30 cellular contexts compared by ENCODE assay signal in the genomic region with DNA sequence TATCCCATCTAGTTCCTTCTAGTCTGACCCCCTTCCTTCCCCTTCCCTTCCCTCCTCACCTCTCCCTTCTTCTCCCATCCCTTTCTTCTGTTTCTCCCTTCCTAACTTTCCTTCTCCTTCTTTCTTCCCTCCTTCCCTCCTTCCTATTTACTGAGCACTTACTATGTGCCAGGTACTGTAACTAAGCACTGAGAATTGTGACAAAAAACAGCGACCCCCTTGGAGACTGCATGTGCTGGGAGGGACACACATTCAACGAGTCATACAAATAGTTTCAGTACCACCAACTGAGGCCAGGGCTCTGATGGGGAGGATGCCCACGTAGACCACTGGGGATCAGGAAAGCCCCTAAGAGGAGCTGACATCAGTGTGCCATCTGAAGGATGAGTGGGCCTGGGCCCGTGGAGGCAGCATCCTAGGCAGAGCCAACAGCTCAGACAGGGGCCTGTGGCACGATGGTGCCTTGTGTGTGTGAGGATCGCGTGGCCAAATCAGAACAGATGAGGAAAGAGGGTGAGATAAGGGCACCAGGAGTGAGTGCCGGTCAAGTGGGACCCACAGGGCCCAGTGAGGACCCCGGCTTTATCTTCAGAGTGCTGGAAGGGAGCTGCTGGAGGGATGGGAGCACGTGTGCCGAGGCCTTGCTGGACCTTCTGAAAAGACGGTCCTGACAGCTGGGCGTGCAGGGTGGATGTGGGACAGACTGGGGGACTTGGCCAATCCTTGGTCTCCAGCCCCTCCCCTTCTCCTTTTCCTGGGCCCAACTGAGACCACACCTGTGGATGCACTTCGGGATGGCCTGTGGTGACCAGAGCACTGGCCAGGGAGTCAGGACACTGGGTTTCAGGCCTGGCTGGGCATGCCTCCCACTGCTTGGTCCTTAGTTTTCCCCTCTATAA. TPM values are rescaled to one million over a fixed set of nuclear protein-coding genes. Genes with fewer than 3 reads are reported as not detected.
DNase-seq lines count a peak whose midpoint lies in the region; ATAC-seq and TF ChIP-seq lines count a peak whose summit lies in the region.
"Had no signal": no experiment of that assay in that cellular context is flagged by ENCODE, and none has a peak within 500 bp of the region (broad histone marks: within the 10 kb centered on the region; RNA-seq: fewer than 3 reads in every experiment).

No MANE protein-coding gene starts in this region.

- H3K14ac ChIP-seq in H9 (ENCODE audit: insufficient read depth, low read length), result no peak overlapping the region

- H3K4me3 Mint-ChIP-seq in activated CD4-positive, alpha-beta T cell treated with anti-CD3 and anti-CD28 coated beads for 36 hours, result no peak overlapping the region
- H3K4me3 Mint-ChIP-seq in activated CD4-positive, alpha-beta T cell treated with anti-CD3 and anti-CD28 coated beads, Interleukin-2, amount 10 ng/mL, durations not matched to agents 7 days and 5 days, result no peak overlapping the region
- H3K4me3 Mint-ChIP-seq in H9 (no peak overlapping the region), chondrocyte (ENCODE audit: unreplicated experiment) (no peak overlapping the region)
- H3K4me3 Mint-ChIP-seq: activated B cell treated with CpG ODN at 0.5 μM for 24 hours; activated naive CD8-positive, alpha-beta T cell treated with anti-CD3 and anti-CD28 coated beads, Interleukin-2, amount 10 ng/mL, durations not matched to agents 7 days and 5 days had no signal

- H3K36me3 Mint-ChIP-seq in activated CD4-positive, alpha-beta T cell treated with anti-CD3 and anti-CD28 coated beads for 36 hours (ENCODE audit: low read depth), result no peaks in the 10 kb centered on the region
- H3K36me3 Mint-ChIP-seq in activated CD4-positive, alpha-beta T cell treated with anti-CD3 and anti-CD28 coated beads, Interleukin-2, amount 10 ng/mL, durations not matched to agents 7 days and 5 days (ENCODE audit: low read depth), result no peaks in the 10 kb centered on the region
- H3K36me3 Mint-ChIP-seq in H9 (ENCODE audit: insufficient read depth in 1 of 3, low read depth in 3 of 3) (no peaks in the 10 kb centered on the region), chondrocyte (ENCODE audit: low read depth) (peaks cover 1% of the 10 kb centered on the region)
- H3K36me3 Mint-ChIP-seq: activated naive CD8-positive, alpha-beta T cell treated with anti-CD3 and anti-CD28 coated beads, Interleukin-2, amount 10 ng/mL, durations not matched to agents 7 days and 5 days had no signal

- no peaks in the 10 kb centered on the region for H3K27me3 Mint-ChIP-seq in activated CD4-positive, alpha-beta T cell treated with anti-CD3 and anti-CD28 coated beads for 36 hours
- no peaks in the 10 kb centered on the region for H3K27me3 Mint-ChIP-seq in activated CD4-positive, alpha-beta T cell treated with anti-CD3 and anti-CD28 coated beads, Interleukin-2, amount 10 ng/mL, durations not matched to agents 7 days and 5 days
- H3K27me3 Mint-ChIP-seq in H9 (ENCODE audit: low read depth) (no peaks in the 10 kb centered on the region), chondrocyte (ENCODE audit: low read depth) (no peaks in the 10 kb centered on the region)
- H3K27me3 Mint-ChIP-seq: activated naive CD8-positive, alpha-beta T cell treated with anti-CD3 and anti-CD28 coated beads, Interleukin-2, amount 10 ng/mL, durations not matched to agents 7 days and 5 days had no signal

- H2BK15ac ChIP-seq in H9 (ENCODE audit: low read depth, low read length), result no peak overlapping the region

- no peaks in the 10 kb centered on the region for H3K9me3 Mint-ChIP-seq in activated CD4-positive, alpha-beta T cell treated with anti-CD3 and anti-CD28 coated beads for 36 hours (ENCODE audit: low read depth)
- no peaks in the 10 kb centered on the region for H3K9me3 Mint-ChIP-seq in activated CD4-positive, alpha-beta T cell treated with anti-CD3 and anti-CD28 coated beads, Interleukin-2, amount 10 ng/mL, durations not matched to agents 7 days and 5 days
- H3K9me3 Mint-ChIP-seq in H9 (no peaks in the 10 kb centered on the region), chondrocyte (ENCODE audit: low read depth) (no peaks in the 10 kb centered on the region)
- H3K9me3 Mint-ChIP-seq: activated B cell treated with CpG ODN at 0.5 μM for 24 hours; activated naive CD8-positive, alpha-beta T cell treated with anti-CD3 and anti-CD28 coated beads, Interleukin-2, amount 10 ng/mL, durations not matched to agents 7 days and 5 days had no signal

- no peak overlapping the region for H2BK12ac ChIP-seq in H9 (ENCODE audit: insufficient read length, low read depth, low read length)

- TF ChIP-seq CTCF in H9 (conservative IDR thresholded peaks at IDR 0.05) (no peak), chondrocyte (IDR thresholded peaks at IDR 0.05) (no peak), tibial artery (IDR thresholded peaks at IDR 0.05) (no peak)

- POLR2A ChIA-PET in activated CD4-positive, alpha-beta T cell treated with anti-CD3 and anti-CD28 coated beads for 36 hours (lab: Charles Lee), result no interaction called here
- POLR2A ChIA-PET in activated CD4-positive, alpha-beta T cell treated with anti-CD3 and anti-CD28 coated beads, Interleukin-2, amount 10 ng/mL, durations not matched to agents 7 days and 5 days (lab: Charles Lee), result no interaction called here

- no peak overlapping the region for H2AK5ac ChIP-seq in H9 (ENCODE audit: insufficient read length, low read length)

- H3K27ac Mint-ChIP-seq in activated CD4-positive, alpha-beta T cell treated with anti-CD3 and anti-CD28 coated beads for 36 hours, result peak overlapping the region; percentile 7
- H3K27ac Mint-ChIP-seq in activated CD4-positive, alpha-beta T cell treated with anti-CD3 and anti-CD28 coated beads, Interleukin-2, amount 10 ng/mL, durations not matched to agents 7 days and 5 days, result no peak overlapping the region
- H3K27ac Mint-ChIP-seq in H9 (peak overlapping the region in 2 of 3 experiments; percentile 8 to 93; a peak in 2 of 7 replicates), chondrocyte (ENCODE audit: unreplicated experiment) (no peak overlapping the region)
- H3K27ac Mint-ChIP-seq: activated B cell treated with CpG ODN at 0.5 μM for 24 hours; activated naive CD8-positive, alpha-beta T cell treated with anti-CD3 and anti-CD28 coated beads, Interleukin-2, amount 10 ng/mL, durations not matched to agents 7 days and 5 days had no signal

- no peaks in the 10 kb centered on the region for H3K79me2 ChIP-seq in H9 (ENCODE audit: insufficient read depth, low read length)

- no peak overlapping the region for H3K4me2 ChIP-seq in H9 (ENCODE audit: insufficient read depth, insufficient read length, low read length)
- H3K4me2 ChIP-seq: PC-9, smooth muscle cell had no signal

- H3K9ac ChIP-seq in H9 (ENCODE audit: extremely low read depth, insufficient read length, low read length), result no peak overlapping the region

- H3K4me3 ChIP-seq in tibial artery, result no peak overlapping the region
- H3K4me3 ChIP-seq: dorsolateral prefrontal cortex, PC-9, smooth muscle cell, thoracic aorta had no signal

- no peak for DNase-seq in activated CD4-positive, alpha-beta T cell treated with anti-CD3 and anti-CD28 coated beads for 36 hours
- DNase-seq in activated CD4-positive, alpha-beta T cell treated with anti-CD3 and anti-CD28 coated beads, Interleukin-2, amount 10 ng/mL, durations not matched to agents 7 days and 5 days, result no peak
- DNase-seq in H9 (no peak), chondrocyte (ENCODE audit: low spot score) (peak; percentile 59), cardiac septum (ENCODE audit: low spot score) (no peak), tibial artery (no peak)
- peak; percentile 30 for DNase-seq in stimulated activated CD8-positive, alpha-beta memory T cell treated with anti-CD3 and anti-CD28 coated beads, Interleukin-4, amount 100 ng/mL, for 48 hours
- DNase-seq: 8988T; activated B cell treated with CpG ODN at 0.5 μM for 24 hours; activated naive CD8-positive, alpha-beta T cell treated with anti-CD3 and anti-CD28 coated beads, Interleukin-2, amount 10 ng/mL, durations not matched to agents 7 days and 5 days; cerebellar nuclear complex; DND-41; dorsolateral prefrontal cortex; H7; left ventricle myocardium superior; NCI-H1105 treated with DMSO at 0.1 percent for 48 hours; NCI-H2029; NCI-H526; PC-9; Right ventricle myocardium superior; stimulated activated CD4-positive, alpha-beta T cell treated with anti-CD3 and anti-CD28 coated beads, Interleukin-2, amount 100 ng/mL, for 24 hours; stimulated activated naive CD4-positive, alpha-beta T cell; T1000 had no signal

- no peak overlapping the region for H4K91ac ChIP-seq in H9 (ENCODE audit: insufficient read length, low read depth, low read length)

- no peak overlapping the region for H3T11ph ChIP-seq in H9 (ENCODE audit: low read length)

- H3K23ac ChIP-seq in H9 (ENCODE audit: insufficient read length, low read depth, low read length), result no peak overlapping the region

- H3K18ac ChIP-seq in H9 (ENCODE audit: insufficient read length, low read depth, low read length), result no peak overlapping the region

- intact Hi-C loops in activated CD4-positive, alpha-beta T cell treated with anti-CD3 and anti-CD28 coated beads for 36 hours (cut with DNase I, micrococcal nuclease), result no loop called here
- intact Hi-C loops in cardiac septum (cut with DNase I) (no loop called here), tibial artery (cut with DNase I; ENCODE audit: low total_unique reads) (no loop called here)

- no CpG with 5 or more reads among the region's 14 CpGs for WGBS in H9 (ENCODE audit: extremely low coverage, insufficient read length, low lambda C conversion rate)

- no peak overlapping the region for H2AFZ ChIP-seq in H9 (ENCODE audit: low read length)
- H2AFZ ChIP-seq: PC-9 had no signal

- no peak overlapping the region for H4K8ac ChIP-seq in H9 (replicated peaks; ENCODE audit: insufficient read length, low read depth, low read length)

- no peaks in the 10 kb centered on the region for H4K20me1 ChIP-seq in H9 (ENCODE audit: control insufficient read depth, insufficient read depth, insufficient read length)

- no peak overlapping the region for H4K5ac ChIP-seq in H9 (ENCODE audit: insufficient read length, low read depth, low read length)

- H3K56ac ChIP-seq in H9 (ENCODE audit: insufficient read length, low read depth, low read length), result no peak overlapping the region

- H3K27me3 ChIP-seq in H9 (ENCODE audit: insufficient read depth, low read length) (no peaks in the 10 kb centered on the region), tibial artery (no peaks in the 10 kb centered on the region)
- H3K27me3 ChIP-seq: dorsolateral prefrontal cortex had no signal

- ATAC-seq in activated CD4-positive, alpha-beta T cell treated with anti-CD3 and anti-CD28 coated beads for 36 hours, result no peak
- no peak for ATAC-seq in HG02763 (IDR thresholded peaks at IDR 0.05; ENCODE audit: unreplicated experiment)
- ATAC-seq: left ventricle myocardium superior had no signal

- H3K27ac ChIP-seq in H9 (ENCODE audit: insufficient read length, low read depth, low read length) (no peak overlapping the region), tibial artery (no peak overlapping the region)
- H3K27ac ChIP-seq: dorsolateral prefrontal cortex, PC-9, thoracic aorta had no signal

- H3K4me1 ChIP-seq in H9 (ENCODE audit: insufficient read depth, low read length) (no peaks in the 10 kb centered on the region), tibial artery (peaks cover 0 to 60% (median 33%) of the 10 kb centered on the region in 4 donors)

- no peak overlapping the region for H2BK20ac ChIP-seq in H9 (ENCODE audit: low read depth, low read length, poor library complexity, severe bottlenecking)

- CTCF ChIA-PET in activated CD4-positive, alpha-beta T cell treated with anti-CD3 and anti-CD28 coated beads for 36 hours (lab: Charles Lee), result interaction anchor here (0.5 kb wide), 1 partner anchor 671 kb away, joined by 3 read pairs; no protein-coding TSS in a partner anchor
- CTCF ChIA-PET in activated CD4-positive, alpha-beta T cell treated with anti-CD3 and anti-CD28 coated beads, Interleukin-2, amount 10 ng/mL, durations not matched to agents 7 days and 5 days (lab: Charles Lee), result no interaction called here

- H2BK120ac ChIP-seq in H9 (ENCODE audit: low read depth, low read length, poor library complexity, severe bottlenecking), result no peak overlapping the region

- H3K4me1 Mint-ChIP-seq in activated CD4-positive, alpha-beta T cell treated with anti-CD3 and anti-CD28 coated beads for 36 hours, result no peaks in the 10 kb centered on the region
- H3K4me1 Mint-ChIP-seq in activated CD4-positive, alpha-beta T cell treated with anti-CD3 and anti-CD28 coated beads, Interleukin-2, amount 10 ng/mL, durations not matched to agents 7 days and 5 days, result no peaks in the 10 kb centered on the region
- H3K4me1 Mint-ChIP-seq in H9 (peaks cover 5% of the 10 kb centered on the region in 2 experiments; a peak in 3 of 4 replicates), chondrocyte (ENCODE audit: low read depth) (peaks cover 19% of the 10 kb centered on the region)
- H3K4me1 Mint-ChIP-seq: activated B cell treated with CpG ODN at 0.5 μM for 24 hours had no signal

- H2BK5ac ChIP-seq in H9 (ENCODE audit: insufficient read length, low read length), result no peak overlapping the region

- no peaks in the 10 kb centered on the region for H3K9me3 ChIP-seq in H9 (ENCODE audit: control insufficient read depth, low read depth, low read length)
- no peaks in the 10 kb centered on the region for H3K9me3 ChIP-seq in tibial artery
- H3K9me3 ChIP-seq: thoracic aorta had no signal

- H3K36me3 ChIP-seq in tibial artery, result peaks cover 0 to 16% (median 11%) of the 10 kb centered on the region in 3 donors
- H3K36me3 ChIP-seq: thoracic aorta had no signal

- H3K23me2 ChIP-seq in H9 (ENCODE audit: insufficient read length, low read depth, low read length, poor library complexity, severe bottlenecking), result no peaks in the 10 kb centered on the region

- no peaks in the 10 kb centered on the region for H3K79me1 ChIP-seq in H9 (ENCODE audit: insufficient read depth, low read depth, low read length, poor library complexity, severe bottlenecking)

- no peak overlapping the region for H3K4ac ChIP-seq in H9 (ENCODE audit: low read depth, low read length)

RNA-seq across cellular contexts. Expression of a gene that starts 38.4 kb away (rescaled TPM):
- under 1 TPM in 1 of 2 experiments, not detected in 1; 0.34 TPM for total RNA-seq in activated CD4-positive, alpha-beta T cell treated with anti-CD3 and anti-CD28 coated beads for 36 hours
- total RNA-seq in activated CD4-positive, alpha-beta T cell treated with anti-CD3 and anti-CD28 coated beads, Interleukin-2, amount 10 ng/mL, durations not matched to agents 7 days and 5 days, result under 1 TPM; 0.25 to 0.57 TPM
- 0.39 and 0.53 TPM in 2 replicates for total RNA-seq in H9 (2021)
- not detected in 3 replicates for total RNA-seq in chondrocyte
- total RNA-seq in cardiac septum, result not detected
- total RNA-seq: activated B cell treated with CpG ODN at 0.5 μM for 24 hours, fibroblast of lung, HT1080, left ventricle myocardium superior, omental fat pad, Right ventricle myocardium superior, smooth muscle cell had no signal

RNA-seq across cellular contexts. Expression of a gene that starts 58.2 kb away (rescaled TPM):
- total RNA-seq in activated CD4-positive, alpha-beta T cell treated with anti-CD3 and anti-CD28 coated beads for 36 hours, result under 1 TPM; 0.23 to 0.30 TPM
- under 1 TPM in 1 of 2 experiments, not detected in 1; 0.45 TPM for total RNA-seq in activated CD4-positive, alpha-beta T cell treated with anti-CD3 and anti-CD28 coated beads, Interleukin-2, amount 10 ng/mL, durations not matched to agents 7 days and 5 days
- total RNA-seq in H9 (2021), result not detected in 2 replicates
- total RNA-seq in chondrocyte, result not detected in 3 replicates
- not detected for total RNA-seq in cardiac septum
- total RNA-seq: activated B cell treated with CpG ODN at 0.5 μM for 24 hours; activated naive CD8-positive, alpha-beta T cell treated with anti-CD3 and anti-CD28 coated beads, Interleukin-2, amount 10 ng/mL, durations not matched to agents 7 days and 5 days; astrocyte; fibroblast of lung; HT1080; left ventricle myocardium superior; omental fat pad; Right ventricle myocardium superior; smooth muscle cell had no signal

Comparison
In these comparisons a context has a peak if more than half of its experiments do, and no peak if none do; other contexts are left out.
1. H3K27ac Mint-ChIP-seq: peak in activated CD4-positive, alpha-beta T cell treated with anti-CD3 and anti-CD28 coated beads for 36 hours (single experiment) and H9 (2 of 3); none in activated CD4-positive, alpha-beta T cell treated with anti-CD3 and anti-CD28 coated beads, Interleukin-2, amount 10 ng/mL, durations not matched to agents 7 days and 5 days (single experiment) and chondrocyte (single experiment).
2. DNase-seq: peak in chondrocyte (single experiment) and stimulated activated CD8-positive, alpha-beta memory T cell treated with anti-CD3 and anti-CD28 coated beads, Interleukin-4, amount 100 ng/mL, for 48 hours (single experiment); none in activated CD4-positive, alpha-beta T cell treated with anti-CD3 and anti-CD28 coated beads for 36 hours (single experiment), activated CD4-positive, alpha-beta T cell treated with anti-CD3 and anti-CD28 coated beads, Interleukin-2, amount 10 ng/mL, durations not matched to agents 7 days and 5 days (single experiment), H9 (single experiment), cardiac septum (single experiment) and tibial artery (0 of 2).